Comparison of ENCODE assay signal across 8 cellular contexts in the genomic region with DNA sequence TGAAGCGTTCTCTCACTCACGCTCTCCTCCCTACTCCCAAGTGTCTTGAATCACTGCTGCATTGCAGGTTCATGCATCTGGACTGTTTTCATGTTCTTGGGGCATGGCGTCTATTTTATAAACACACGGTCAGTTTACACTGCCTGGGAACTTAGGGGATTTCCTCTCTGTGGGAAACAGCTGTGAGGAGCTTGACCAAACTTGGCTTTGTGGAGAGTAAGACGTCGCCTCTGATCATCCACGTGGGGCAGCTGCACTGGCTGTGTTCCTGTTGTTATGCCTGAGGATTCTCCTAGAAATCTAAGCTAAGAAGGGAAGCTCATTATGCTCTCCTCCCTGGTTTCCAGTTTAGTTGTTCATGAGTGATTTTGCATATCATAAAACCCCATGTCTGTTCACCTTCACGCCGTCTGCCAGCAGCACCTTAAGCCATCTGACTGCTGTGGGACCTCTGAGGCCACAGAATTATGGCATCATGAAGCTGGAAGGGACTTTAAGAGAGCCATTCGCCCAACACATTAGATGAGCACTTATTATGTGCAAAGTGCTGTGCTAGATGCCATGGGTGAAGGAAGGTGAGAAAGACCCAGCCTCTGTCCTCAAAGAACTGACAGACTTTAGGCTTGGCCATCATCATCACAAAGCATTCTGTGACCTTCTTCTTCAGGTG. TPM values are rescaled to one million over a fixed set of nuclear protein-coding genes. Genes with fewer than 3 reads are reported as not detected.
DNase-seq lines count a peak whose midpoint lies in the region; ATAC-seq and TF ChIP-seq lines count a peak whose summit lies in the region.

No MANE protein-coding gene starts in this region.

- TF ChIP-seq POLR2A in lower leg skin (IDR thresholded peaks at IDR 0.05) = no peak

- no peak overlapping the region for H3K9ac ChIP-seq in neuronal stem cell (ENCODE audit: low read depth, low read length, poor library complexity)

- no peak overlapping the region for H3K4me3 Mint-ChIP-seq in activated T-helper 2 cell treated with anti-CD3 and anti-CD28 coated beads, Interferon-gamma antibody, Interleukin-2, Interleukin-4, amounts not matched to agents 10 μg/mL and 5 μg/mL and 100 μg/mL, durations not matched to agents 14 hours and 24 hours and 36 hours (ENCODE audit: low read depth)

- intact Hi-C loops in activated T-helper 2 cell treated with anti-CD3 and anti-CD28 coated beads, Interferon-gamma antibody, Interleukin-2, Interleukin-4, amounts not matched to agents 10 μg/mL and 5 μg/mL and 100 μg/mL, durations not matched to agents 14 hours and 24 hours and 36 hours (cut with micrococcal nuclease) = no loop called here
- intact Hi-C loops in lower leg skin (cut with DNase I; ENCODE audit: low total_unique reads) = no loop called here

- no peak overlapping the region for H3K4ac ChIP-seq in neuronal stem cell (ENCODE audit: low read length)

- no peak overlapping the region for H3K4me3 ChIP-seq in lower leg skin (ENCODE audit: low read depth, poor library complexity, severe bottlenecking)
- H3K4me3 ChIP-seq in neuronal stem cell (ENCODE audit: low read length in 2 of 2) = no peak overlapping the region

- no peak overlapping the region for H2BK15ac ChIP-seq in neuronal stem cell (ENCODE audit: low read length)

- H3K9me3 ChIP-seq in neuronal stem cell (replicated peaks in 1 of 2; ENCODE audit: control insufficient read depth in 2 of 2, insufficient read depth in 1 of 2, low read depth in 1 of 2, low read length in 2 of 2) = no peaks in the 10 kb centered on the region

- H3K27me3 ChIP-seq in neuronal stem cell (ENCODE audit: control insufficient read depth in 3 of 3, insufficient read depth in 3 of 3, low read depth in 1 of 3, low read length in 3 of 3) = no peaks in the 10 kb centered on the region

- no peaks in the 10 kb centered on the region for H3K79me1 ChIP-seq in neuronal stem cell (ENCODE audit: low read depth, low read length)

- no peak overlapping the region for H2AFZ ChIP-seq in neuronal stem cell (ENCODE audit: low read length)

- no peaks in the 10 kb centered on the region for H3K36me3 Mint-ChIP-seq in activated T-helper 2 cell treated with anti-CD3 and anti-CD28 coated beads, Interferon-gamma antibody, Interleukin-2, Interleukin-4, amounts not matched to agents 10 μg/mL and 5 μg/mL and 100 μg/mL, durations not matched to agents 14 hours and 24 hours and 36 hours (ENCODE audit: low read depth)

- 31 to 35% methylated on average over 10 of the region's 10 CpGs for WGBS in lower leg skin, 2 donors
- no CpG with 5 or more reads among the region's 10 CpGs for WGBS in neuronal stem cell (ENCODE audit: extremely low coverage in 2 of 2, insufficient read length in 2 of 2, insufficient replicate concordance in 1 of 2), 2 donors

- no peak overlapping the region for H3K23ac ChIP-seq in neuronal stem cell (ENCODE audit: low read depth, low read length, poor library complexity)

- peaks cover 53% of the 10 kb centered on the region for H3K4me1 Mint-ChIP-seq in activated T-helper 2 cell treated with anti-CD3 and anti-CD28 coated beads, Interferon-gamma antibody, Interleukin-2, Interleukin-4, amounts not matched to agents 10 μg/mL and 5 μg/mL and 100 μg/mL, durations not matched to agents 14 hours and 24 hours and 36 hours (ENCODE audit: low read depth)

- no peak overlapping the region for H2BK12ac ChIP-seq in neuronal stem cell (ENCODE audit: low read length)

- no peak overlapping the region for H2AK5ac ChIP-seq in neuronal stem cell (ENCODE audit: low read depth, low read length)

- H3K27ac Mint-ChIP-seq in activated T-helper 2 cell treated with anti-CD3 and anti-CD28 coated beads, Interferon-gamma antibody, Interleukin-2, Interleukin-4, amounts not matched to agents 10 μg/mL and 5 μg/mL and 100 μg/mL, durations not matched to agents 14 hours and 24 hours and 36 hours = peak overlapping the region; percentile 87

- no peak overlapping the region for H3K27ac ChIP-seq in neuronal stem cell (replicated peaks; ENCODE audit: low read length)

- no peaks in the 10 kb centered on the region for H3K36me3 ChIP-seq in neuronal stem cell (replicated peaks in 1 of 2; ENCODE audit: control insufficient read depth in 2 of 2, insufficient read depth in 2 of 2, low read length in 2 of 2)

- no peak overlapping the region for H2BK5ac ChIP-seq in neuronal stem cell (ENCODE audit: low read length)

- H3K18ac ChIP-seq in neuronal stem cell (ENCODE audit: low read length) = no peak overlapping the region

- no peak overlapping the region for H3K14ac ChIP-seq in neuronal stem cell (ENCODE audit: low read length)

- H2BK120ac ChIP-seq in neuronal stem cell (ENCODE audit: low read depth, low read length) = no peak overlapping the region

- TF ChIP-seq CTCF in lower leg skin (IDR thresholded peaks at IDR 0.05) = no peak

- H4K91ac ChIP-seq in neuronal stem cell (ENCODE audit: low read depth, low read length, poor library complexity) = no peak overlapping the region

- peaks cover 0 to 9% of the 10 kb centered on the region in 2 donors for H3K4me1 ChIP-seq in neuronal stem cell (ENCODE audit: control insufficient read depth in 2 of 2, insufficient read depth in 1 of 2, low read depth in 1 of 2, low read length in 2 of 2)

- no peak overlapping the region for H4K8ac ChIP-seq in neuronal stem cell (ENCODE audit: low read depth, low read length)

- H3K9me3 Mint-ChIP-seq in activated T-helper 2 cell treated with anti-CD3 and anti-CD28 coated beads, Interferon-gamma antibody, Interleukin-2, Interleukin-4, amounts not matched to agents 10 μg/mL and 5 μg/mL and 100 μg/mL, durations not matched to agents 14 hours and 24 hours and 36 hours = no peaks in the 10 kb centered on the region

- no peak for DNase-seq in activated T-helper 2 cell treated with anti-CD3 and anti-CD28 coated beads, Interferon-gamma antibody, Interleukin-2, Interleukin-4, amounts not matched to agents 10 μg/mL and 5 μg/mL and 100 μg/mL, durations not matched to agents 14 hours and 24 hours and 36 hours (ENCODE audit: low spot score)
- DNase-seq in lower leg skin (ENCODE audit: low spot score in 2 of 2) = peak; percentile 30 to 83
- DNase-seq in hippocampal formation (lab: John Stamatoyannopoulos, UW) = no peak
- no peak for DNase-seq in foreskin melanocyte
- DNase-seq in neuronal stem cell (ENCODE audit: low spot score) = no peak
- no peak for DNase-seq in activated CD8-positive, alpha-beta memory T cell treated with anti-CD3 and anti-CD28 coated beads, Interleukin-2, amount 50 U/mL, for 4 hours

- no peak overlapping the region for H3K4me2 ChIP-seq in neuronal stem cell (ENCODE audit: insufficient read depth, low read length, poor library complexity, severe bottlenecking)

- peak; percentile 19 for ATAC-seq in GM18861 (IDR thresholded peaks at IDR 0.05; ENCODE audit: unreplicated experiment)
- peak; percentile 32 for ATAC-seq in HG02943 (IDR thresholded peaks at IDR 0.05; ENCODE audit: low read depth, unreplicated experiment)

- H3K27me3 Mint-ChIP-seq in activated T-helper 2 cell treated with anti-CD3 and anti-CD28 coated beads, Interferon-gamma antibody, Interleukin-2, Interleukin-4, amounts not matched to agents 10 μg/mL and 5 μg/mL and 100 μg/mL, durations not matched to agents 14 hours and 24 hours and 36 hours (ENCODE audit: low read depth) = no peaks in the 10 kb centered on the region

RNA-seq across cellular contexts. Expression of gene POU2AF1, which starts 38.8 kb away (rescaled TPM):
- 35.2 and 37.2 TPM in 2 replicates for total RNA-seq in activated T-helper 2 cell treated with anti-CD3 and anti-CD28 coated beads, Interferon-gamma antibody, Interleukin-2, Interleukin-4, amounts not matched to agents 10 μg/mL and 5 μg/mL and 100 μg/mL, durations not matched to agents 14 hours and 24 hours and 36 hours
- total RNA-seq in lower leg skin = under 1 TPM in 1 of 4 donors, not detected in 3; 0.13 TPM
- not detected for polyA plus RNA-seq in neuronal stem cell (2013, experiment 1 of 2)
- polyA plus RNA-seq in neuronal stem cell (2013, experiment 2 of 2) = not detected

Comparison
In these comparisons a context has a peak if more than half of its experiments do, and no peak if none do; other contexts are left out.
1. DNase-seq: peak in lower leg skin (2 of 2); none in activated T-helper 2 cell treated with anti-CD3 and anti-CD28 coated beads, Interferon-gamma antibody, Interleukin-2, Interleukin-4, amounts not matched to agents 10 μg/mL and 5 μg/mL and 100 μg/mL, durations not matched to agents 14 hours and 24 hours and 36 hours (single experiment), hippocampal formation (0 of 2), foreskin melanocyte (single experiment), neuronal stem cell (single experiment) and activated CD8-positive, alpha-beta memory T cell treated with anti-CD3 and anti-CD28 coated beads, Interleukin-2, amount 50 U/mL, for 4 hours (single experiment).
2. RNA of gene POU2AF1, which starts 38.8 kb away (total RNA-seq): 35.2 to 37.2 TPM in activated T-helper 2 cell treated with anti-CD3 and anti-CD28 coated beads, Interferon-gamma antibody, Interleukin-2, Interleukin-4, amounts not matched to agents 10 μg/mL and 5 μg/mL and 100 μg/mL, durations not matched to agents 14 hours and 24 hours and 36 hours; 0.13 TPM in lower leg skin; every median in the first group is over 10 times any median in the second.